Comparison of ENCODE assay signal across 19 cellular contexts in genomic region chr1:30738670-30739559, GRCh38. TPM values are rescaled to one million over a fixed set of nuclear protein-coding genes. Genes with fewer than 3 reads are reported as not detected.
A peak's percentile ranks its signal among the peaks of the same experiment; 100 is the strongest.
DNase-seq lines count a peak whose midpoint lies in the region; ATAC-seq and TF ChIP-seq lines count a peak whose summit lies in the region.
"Had no signal": no experiment of that assay in that cellular context is flagged by ENCODE, and none has a peak within 500 bp of the region (broad histone marks: within the 10 kb centered on the region; RNA-seq: fewer than 3 reads in every experiment).

No MANE protein-coding gene starts in this region.

- H3K27me3 Mint-ChIP-seq in activated CD8-positive, alpha-beta T cell treated with anti-CD3 and anti-CD28 coated beads for 36 hours: no peaks in the 10 kb centered on the region
- peaks cover 2% of the 10 kb centered on the region for H3K27me3 Mint-ChIP-seq in endothelial cell (ENCODE audit: unreplicated experiment)
- H3K27me3 Mint-ChIP-seq in stimulated activated memory B cell treated with anti-CD40 and anti-IgM and Interleukin-4, amounts not matched to agents 10 μg/mL and 1 μg/mL and 100 μg/mL, for 72 hours: no peaks in the 10 kb centered on the region

- CTCF ChIA-PET in activated CD8-positive, alpha-beta T cell treated with anti-CD3 and anti-CD28 coated beads for 36 hours (lab: Charles Lee): interaction anchor here (1.8 kb wide), 1 partner anchor 41 kb away, joined by 8 read pairs; no protein-coding TSS in a partner anchor

- H3K4me1 Mint-ChIP-seq in activated CD8-positive, alpha-beta T cell treated with anti-CD3 and anti-CD28 coated beads for 36 hours (ENCODE audit: low read depth): peaks cover 68% of the 10 kb centered on the region
- peaks cover 38% of the 10 kb centered on the region for H3K4me1 Mint-ChIP-seq in endothelial cell (ENCODE audit: unreplicated experiment)
- peaks cover 66% of the 10 kb centered on the region for H3K4me1 Mint-ChIP-seq in stimulated activated memory B cell treated with anti-CD40 and anti-IgM and Interleukin-4, amounts not matched to agents 10 μg/mL and 1 μg/mL and 100 μg/mL, for 72 hours

- peaks cover 24 to 63% of the 10 kb centered on the region in 2 donors for H3K36me3 Mint-ChIP-seq in activated naive CD4-positive, alpha-beta T cell treated with anti-CD3 and anti-CD28 coated beads, Interleukin-2, amount 50 U/mL, for 72 hours
- peaks cover 84% of the 10 kb centered on the region for H3K36me3 Mint-ChIP-seq in activated CD8-positive, alpha-beta T cell treated with anti-CD3 and anti-CD28 coated beads for 36 hours (ENCODE audit: low read depth)
- H3K36me3 Mint-ChIP-seq in endothelial cell (ENCODE audit: low read depth, unreplicated experiment): peaks cover 49% of the 10 kb centered on the region
- peaks cover 90% of the 10 kb centered on the region for H3K36me3 Mint-ChIP-seq in stimulated activated memory B cell treated with anti-CD40 and anti-IgM and Interleukin-4, amounts not matched to agents 10 μg/mL and 1 μg/mL and 100 μg/mL, for 72 hours

- intact Hi-C loops in activated CD8-positive, alpha-beta T cell treated with anti-CD3 and anti-CD28 coated beads for 36 hours (cut with micrococcal nuclease): no loop called here

- POLR2A ChIA-PET in activated CD8-positive, alpha-beta T cell treated with anti-CD3 and anti-CD28 coated beads for 36 hours (lab: Charles Lee): interaction anchor here (1.8 to 36.3 kb wide), 3 partner anchors 11 to 20 kb away, joined by 6 to 671 read pairs (median 6); partner anchors contain the start of gene LAPTM5

- no peak for ATAC-seq in activated naive CD4-positive, alpha-beta T cell treated with anti-CD3 and anti-CD28 coated beads, Interleukin-2, amount 50 U/mL, for 72 hours
- no peak for ATAC-seq in activated CD8-positive, alpha-beta T cell treated with anti-CD3 and anti-CD28 coated beads for 36 hours
- no peak for ATAC-seq in stimulated activated memory B cell treated with anti-CD40 and anti-IgM and Interleukin-4, amounts not matched to agents 10 μg/mL and 1 μg/mL and 100 μg/mL, for 72 hours
- ATAC-seq in GM21737 (IDR thresholded peaks at IDR 0.05; ENCODE audit: unreplicated experiment): no peak
- no peak for ATAC-seq in GM19351 (IDR thresholded peaks at IDR 0.05; ENCODE audit: unreplicated experiment)

- peak overlapping the region; percentile 86 to 98 for H3K27ac Mint-ChIP-seq in activated naive CD4-positive, alpha-beta T cell treated with anti-CD3 and anti-CD28 coated beads, Interleukin-2, amount 50 U/mL, for 72 hours
- peak overlapping the region; percentile 74 for H3K27ac Mint-ChIP-seq in activated CD8-positive, alpha-beta T cell treated with anti-CD3 and anti-CD28 coated beads for 36 hours
- peak overlapping the region; percentile 13 for H3K27ac Mint-ChIP-seq in endothelial cell (ENCODE audit: unreplicated experiment)
- peak overlapping the region; percentile 80 for H3K27ac Mint-ChIP-seq in stimulated activated memory B cell treated with anti-CD40 and anti-IgM and Interleukin-4, amounts not matched to agents 10 μg/mL and 1 μg/mL and 100 μg/mL, for 72 hours
- H3K27ac Mint-ChIP-seq: GM23338 had no signal

- no peaks in the 10 kb centered on the region for H3K9me3 Mint-ChIP-seq in activated naive CD4-positive, alpha-beta T cell treated with anti-CD3 and anti-CD28 coated beads, Interleukin-2, amount 50 U/mL, for 72 hours
- H3K9me3 Mint-ChIP-seq in activated CD8-positive, alpha-beta T cell treated with anti-CD3 and anti-CD28 coated beads for 36 hours: no peaks in the 10 kb centered on the region
- H3K9me3 Mint-ChIP-seq in endothelial cell (ENCODE audit: unreplicated experiment): no peaks in the 10 kb centered on the region
- no peaks in the 10 kb centered on the region for H3K9me3 Mint-ChIP-seq in stimulated activated memory B cell treated with anti-CD40 and anti-IgM and Interleukin-4, amounts not matched to agents 10 μg/mL and 1 μg/mL and 100 μg/mL, for 72 hours

- no peak for TF ChIP-seq CTCF in activated CD8-positive, alpha-beta T cell treated with anti-CD3 and anti-CD28 coated beads for 36 hours (IDR thresholded peaks at IDR 0.05)
- no peak for TF ChIP-seq CTCF in endothelial cell (IDR thresholded peaks at IDR 0.05; ENCODE audit: unreplicated experiment)

- no peak for DNase-seq in activated naive CD4-positive, alpha-beta T cell treated with anti-CD3 and anti-CD28 coated beads, Interleukin-2, amount 50 U/mL, for 72 hours (ENCODE audit: low spot score in 2 of 2)
- DNase-seq in activated naive CD4-positive, alpha-beta T cell treated with anti-CD3 and anti-CD28 coated beads, Interleukin-2, amount 50 U/mL, for 16 hours: no peak
- no peak for DNase-seq in activated CD8-positive, alpha-beta T cell treated with anti-CD3 and anti-CD28 coated beads for 36 hours
- no peak for DNase-seq in endothelial cell (ENCODE audit: low spot score)
- no peak for DNase-seq in NCI-H510A (lab: John Stamatoyannopoulos, UW)
- DNase-seq: anterior cingulate cortex; Calu3; MV-4-11; NCI-H2107; NCI-H69; ovary; SHP77 treated with DMSO at 0.1 percent for 48 hours; stimulated activated CD4-positive, alpha-beta T cell treated with anti-CD3 and anti-CD28 coated beads, Interleukin-2, amount 100 ng/mL, for 48 hours had no signal

- H3K4me3 Mint-ChIP-seq in activated CD8-positive, alpha-beta T cell treated with anti-CD3 and anti-CD28 coated beads for 36 hours: no peak overlapping the region
- peak overlapping the region; percentile 24 for H3K4me3 Mint-ChIP-seq in endothelial cell (ENCODE audit: unreplicated experiment)
- peak overlapping the region; percentile 32 for H3K4me3 Mint-ChIP-seq in stimulated activated memory B cell treated with anti-CD40 and anti-IgM and Interleukin-4, amounts not matched to agents 10 μg/mL and 1 μg/mL and 100 μg/mL, for 72 hours
- H3K4me3 Mint-ChIP-seq: GM23338 had no signal

RNA-seq across cellular contexts. Expression of gene MATN1, which starts 15.5 kb away (rescaled TPM):
- under 1 TPM; 0.31 to 0.66 TPM for total RNA-seq in activated naive CD4-positive, alpha-beta T cell treated with anti-CD3 and anti-CD28 coated beads, Interleukin-2, amount 50 U/mL, for 72 hours
- 1 to 10 TPM in 1 of 2 experiments, under 1 TPM in 1; 0.45 to 1.4 TPM for total RNA-seq in activated CD8-positive, alpha-beta T cell treated with anti-CD3 and anti-CD28 coated beads for 36 hours
- total RNA-seq in endothelial cell (ENCODE audit: unreplicated experiment): 1.7 TPM
- total RNA-seq: Calu3; fibroblast of villous mesenchyme; T-helper 2 cell treated with Interferon-gamma antibody and Interleukin-4, amounts not matched to agents 100 ng/mL and 5 ng/mL, for 36 hours had no signal

RNA-seq across cellular contexts. Expression of gene LAPTM5, which starts 18.7 kb away (rescaled TPM):
- 100 to 1,000 TPM; 248 to 298 TPM for total RNA-seq in activated naive CD4-positive, alpha-beta T cell treated with anti-CD3 and anti-CD28 coated beads, Interleukin-2, amount 50 U/mL, for 72 hours
- 100 to 1,000 TPM; 229 to 237 TPM for total RNA-seq in activated CD8-positive, alpha-beta T cell treated with anti-CD3 and anti-CD28 coated beads for 36 hours
- 80.5 TPM for total RNA-seq in endothelial cell (ENCODE audit: unreplicated experiment)
- total RNA-seq: Calu3, fibroblast of villous mesenchyme, GM23338 had no signal

Comparison
In these comparisons a context has a peak if more than half of its experiments do, and no peak if none do; other contexts are left out.
1. H3K27ac Mint-ChIP-seq: peak in every context shown above with its lines; median percentile 92 in activated naive CD4-positive, alpha-beta T cell treated with anti-CD3 and anti-CD28 coated beads, Interleukin-2, amount 50 U/mL, for 72 hours; 80 in stimulated activated memory B cell treated with anti-CD40 and anti-IgM and Interleukin-4, amounts not matched to agents 10 μg/mL and 1 μg/mL and 100 μg/mL, for 72 hours; 74 in activated CD8-positive, alpha-beta T cell treated with anti-CD3 and anti-CD28 coated beads for 36 hours; 13 in endothelial cell.